11 cellular contexts compared by ENCODE assay signal in the genomic region with DNA sequence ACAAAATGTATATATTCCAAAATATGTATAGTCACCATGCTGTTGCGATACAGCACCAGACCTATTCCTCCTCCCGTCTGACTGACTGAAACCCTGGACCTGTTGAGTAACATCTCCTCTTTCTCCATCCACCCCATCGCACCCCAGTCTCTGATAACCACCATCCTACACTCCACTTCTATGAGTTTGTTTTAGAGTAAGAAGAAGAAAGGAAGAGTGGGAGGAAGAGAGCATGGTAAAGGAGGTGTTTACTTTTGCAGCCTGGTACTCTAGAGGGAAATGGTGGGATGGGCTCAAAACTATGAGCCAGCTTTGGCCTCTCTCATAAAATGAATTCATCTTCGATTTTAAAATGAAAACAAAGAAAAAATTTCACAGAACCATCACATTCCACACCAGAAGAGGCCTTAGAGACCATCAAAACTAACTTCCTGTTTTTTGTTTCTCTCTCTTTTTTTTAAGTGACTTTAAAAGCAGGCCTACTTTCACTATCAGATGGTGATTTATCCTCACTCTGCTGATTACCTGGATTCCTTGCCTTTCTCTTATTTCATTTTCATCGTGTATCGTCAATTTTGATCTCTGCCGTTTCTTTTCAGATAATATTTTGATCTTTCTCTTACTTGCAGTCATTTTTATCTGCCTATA. TPM values are rescaled to one million over a fixed set of nuclear protein-coding genes. Genes with fewer than 3 reads are reported as not detected.
DNase-seq lines count a peak whose midpoint lies in the region; ATAC-seq lines count a peak whose summit lies in the region.
"Had no signal": no experiment of that assay in that cellular context is flagged by ENCODE, and none has a peak within 500 bp of the region (broad histone marks: within the 10 kb centered on the region; RNA-seq: fewer than 3 reads in every experiment).

No MANE protein-coding gene starts in this region.

- no peaks in the 10 kb centered on the region for H3K36me3 ChIP-seq in GM23248 (ENCODE audit: low read depth)

- H3K27ac ChIP-seq in GM23248, result no peak overlapping the region
- H3K27ac ChIP-seq: dorsolateral prefrontal cortex had no signal

- H3K4me2 ChIP-seq in GM23248 (ENCODE audit: unreplicated experiment), result no peak overlapping the region

- 77 to 90% methylated on average over 7 of the region's 7 CpGs for WGBS in GM23248 (ENCODE audit: low coverage in 1 of 2, low lambda C conversion rate in 2 of 2, missing lambda C conversion rate in 2 of 2), 2 experiments

- H3K9me3 ChIP-seq in GM23248 (ENCODE audit: low read depth), result no peaks in the 10 kb centered on the region

- no peak for DNase-seq in GM23248
- DNase-seq in MV-4-11 (lab: John Stamatoyannopoulos, UW), result peak; percentile 75
- peak in 1 of 2 donors; percentile 18 for DNase-seq in memory B cell (ENCODE audit: low spot score in 2 of 2)
- DNase-seq in kidney glomerular epithelial cell (lab: John Stamatoyannopoulos, UW), result no peak
- no peak for DNase-seq in Right ventricle myocardium superior
- no peak for DNase-seq in EL
- DNase-seq: dorsolateral prefrontal cortex, left ventricle myocardium superior, NCI-H1048 had no signal

- H3K4me3 Mint-ChIP-seq in memory B cell, result no peak overlapping the region

- H3K9ac ChIP-seq in GM23248, result no peak overlapping the region

- H3K9me2 ChIP-seq in GM23248 (ENCODE audit: insufficient read depth), result no peaks in the 10 kb centered on the region

- H3K27me3 Mint-ChIP-seq in memory B cell, result no peaks in the 10 kb centered on the region

- no peak overlapping the region for H3K4me3 ChIP-seq in GM23248
- H3K4me3 ChIP-seq: dorsolateral prefrontal cortex had no signal

- peaks cover 2% of the 10 kb centered on the region for H3K36me3 Mint-ChIP-seq in memory B cell

- intact Hi-C loops in Right ventricle myocardium superior (cut with DNase I), result no loop called here

- peak overlapping the region; percentile 76 for H3K27ac Mint-ChIP-seq in memory B cell

- peak; percentile 68 for ATAC-seq in GM18508 (IDR thresholded peaks at IDR 0.05; ENCODE audit: insufficient read depth, unreplicated experiment)
- peak; percentile 96 for ATAC-seq in memory B cell (ENCODE audit: low read depth)
- ATAC-seq in Right ventricle myocardium superior (ENCODE audit: poor library complexity), result no peak
- ATAC-seq in HG02759 (IDR thresholded peaks at IDR 0.05; ENCODE audit: unreplicated experiment), result no peak
- ATAC-seq: left ventricle myocardium superior had no signal

- H3F3A ChIP-seq in GM23248 (ENCODE audit: insufficient read depth), result no peaks in the 10 kb centered on the region

- H4K20me1 ChIP-seq in GM23248 (ENCODE audit: insufficient read depth), result no peaks in the 10 kb centered on the region

- no peaks in the 10 kb centered on the region for H3K4me1 ChIP-seq in GM23248 (ENCODE audit: insufficient read depth)

- H3K4me1 Mint-ChIP-seq in memory B cell, result peaks cover 7% of the 10 kb centered on the region

- in situ Hi-C loops in GM23248 (cut with MboI), result no loop called here

- H2AFZ ChIP-seq in GM23248, result peak overlapping the region; percentile 57

- peaks cover 2% of the 10 kb centered on the region for H3K9me3 Mint-ChIP-seq in memory B cell

- H3K79me2 ChIP-seq in GM23248 (ENCODE audit: insufficient read depth), result no peaks in the 10 kb centered on the region

- no peaks in the 10 kb centered on the region; the same call in 1 of the 2 replicates for H3K27me3 ChIP-seq in GM23248 (replicated peaks; ENCODE audit: insufficient read depth)
- H3K27me3 ChIP-seq: dorsolateral prefrontal cortex had no signal

RNA-seq across cellular contexts. Expression of a gene that starts 16.8 kb away (rescaled TPM):
- 57.2 and 63.0 TPM in 2 replicates for total RNA-seq in GM23248 (2014; rRNA removed; shearing (Covaris generic))
- polyA plus RNA-seq in GM23248 (2016; fragmentation: Nextera tagmentation; extraction: Ambion mirVana), result 108 and 111 TPM in 2 replicates
- 38.8 TPM for total RNA-seq in Right ventricle myocardium superior

Comparison
In these comparisons a context has a peak if more than half of its experiments do, and no peak if none do; other contexts are left out.
1. ATAC-seq: peak in GM18508 (single experiment) and memory B cell (single experiment); none in Right ventricle myocardium superior (single experiment) and HG02759 (single experiment).